In genomic region chr9:76818271-76818670, GRCh38 we compare ENCODE assay signal across 7 cellular contexts. TPM values are rescaled to one million over a fixed set of nuclear protein-coding genes. Genes with fewer than 3 reads are reported as not detected.
DNase-seq lines count a peak whose midpoint lies in the region; ATAC-seq and TF ChIP-seq lines count a peak whose summit lies in the region.

No MANE protein-coding gene starts in this region.

- H3K27me3 ChIP-seq in HUES48 (ENCODE audit: control insufficient read depth, insufficient read depth, low read length) (no peaks in the 10 kb centered on the region), kidney epithelial cell (ENCODE audit: control insufficient read depth, insufficient read depth, low read length) (no peaks in the 10 kb centered on the region), suprapubic skin (no peaks in the 10 kb centered on the region)

- TF ChIP-seq POLR2A in suprapubic skin (IDR thresholded peaks at IDR 0.05) = no peak

- WGBS in suprapubic skin = 27% methylated on average over 4 of the region's 4 CpGs

- peak overlapping the region; percentile 75 to 98 (median 97) for H3K27ac Mint-ChIP-seq in brain

- H3K9me3 Mint-ChIP-seq in brain = no peaks in the 10 kb centered on the region

- H3K27ac ChIP-seq in HUES48 (ENCODE audit: low read depth, low read length) = peak overlapping the region; percentile 59
- peak overlapping the region; percentile 55 for H3K27ac ChIP-seq in suprapubic skin

- no peak overlapping the region for H3K9ac ChIP-seq in HUES48 (ENCODE audit: low read depth, low read length)

- peaks cover 14% of the 10 kb centered on the region for H3K27me3 Mint-ChIP-seq in brain

- no peak for TF ChIP-seq EP300 in suprapubic skin (IDR thresholded peaks at IDR 0.05)

- DNase-seq in kidney epithelial cell (ENCODE audit: low read depth) (peak; percentile 88), suprapubic skin (ENCODE audit: low spot score in 2 of 2) (peak in 1 of 2 donors; percentile 67), NCI-H2107 (lab: John Stamatoyannopoulos, UW) (no peak), NCI-H774 (lab: John Stamatoyannopoulos, UW) (no peak)

- no peaks in the 10 kb centered on the region for H3K9me3 ChIP-seq in HUES48 (ENCODE audit: control insufficient read depth, insufficient read depth, low read length)
- H3K9me3 ChIP-seq in suprapubic skin = no peaks in the 10 kb centered on the region

- peaks cover 5% of the 10 kb centered on the region; the same call in 1 of the 2 replicates for H3K4me1 ChIP-seq in HUES48 (ENCODE audit: control insufficient read depth, insufficient read depth, low read length)
- peaks cover 12% of the 10 kb centered on the region for H3K4me1 ChIP-seq in suprapubic skin

- peak overlapping the region in 2 of 5 experiments; percentile 10 to 50 for H3K4me3 Mint-ChIP-seq in brain

- H3K4me3 ChIP-seq in HUES48 (ENCODE audit: low read depth, low read length) (no peak overlapping the region), kidney epithelial cell (ENCODE audit: low read depth, low read length) (no peak overlapping the region), suprapubic skin (no peak overlapping the region)

- H3K36me3 ChIP-seq in HUES48 (ENCODE audit: control insufficient read depth, insufficient read depth, low read length) = no peaks in the 10 kb centered on the region
- no peaks in the 10 kb centered on the region for H3K36me3 ChIP-seq in kidney epithelial cell (ENCODE audit: control insufficient read depth, insufficient read depth, low read length)
- H3K36me3 ChIP-seq in suprapubic skin = no peaks in the 10 kb centered on the region

- ATAC-seq in HG03039 (IDR thresholded peaks at IDR 0.05; ENCODE audit: unreplicated experiment) = no peak

- peaks cover 20% of the 10 kb centered on the region for H3K4me1 Mint-ChIP-seq in brain

- TF ChIP-seq CTCF in brain (conservative IDR thresholded peaks at IDR 0.05) (no peak), kidney epithelial cell (IDR thresholded peaks at IDR 0.05; ENCODE audit: insufficient read depth, low read length, poor library complexity, severe bottlenecking) (no peak), suprapubic skin (IDR thresholded peaks at IDR 0.05) (no peak)

- no peaks in the 10 kb centered on the region for H3K36me3 Mint-ChIP-seq in brain

RNA-seq across cellular contexts. Expression of gene PCA3, which starts 54.0 kb away (rescaled TPM):
- polyA plus RNA-seq in brain (ENCODE audit: insufficient read depth, low read depth, low replicate concordance) = not detected
- total RNA-seq in kidney epithelial cell = not detected in 2 replicates
- total RNA-seq in suprapubic skin = under 1 TPM in 1 of 4 donors, not detected in 3; 0.25 TPM
